1 cellular context compared by ENCODE assay signal in the genomic region with DNA sequence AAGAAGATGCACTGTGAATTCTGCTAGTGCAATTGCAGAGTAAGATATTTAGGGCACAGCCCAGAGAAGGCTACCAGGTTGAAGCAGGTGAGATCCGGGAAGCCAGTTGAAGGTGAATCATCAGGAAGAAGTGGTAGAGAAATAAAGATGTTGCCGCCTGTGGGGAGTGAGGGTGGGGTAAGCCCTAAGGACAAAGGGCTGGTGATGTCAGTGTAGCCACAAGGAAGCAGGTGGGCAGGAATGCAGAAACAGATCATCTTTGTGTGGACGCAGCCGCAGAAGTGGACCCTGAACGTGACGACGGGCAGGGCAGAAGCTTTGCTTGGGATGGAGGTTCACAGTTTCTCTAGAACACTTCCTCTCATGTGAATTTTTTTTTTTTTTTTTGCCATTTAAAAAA.
TF ChIP-seq lines count a peak whose summit lies in the region.

No MANE protein-coding gene starts in this region.

TF ChIP-seq in HepG2, 621 proteins besides CTCF, POLR2A, EP300 and RAD21 (continued from another document and continues in another):
- TF ChIP-seq, protein P1, sequence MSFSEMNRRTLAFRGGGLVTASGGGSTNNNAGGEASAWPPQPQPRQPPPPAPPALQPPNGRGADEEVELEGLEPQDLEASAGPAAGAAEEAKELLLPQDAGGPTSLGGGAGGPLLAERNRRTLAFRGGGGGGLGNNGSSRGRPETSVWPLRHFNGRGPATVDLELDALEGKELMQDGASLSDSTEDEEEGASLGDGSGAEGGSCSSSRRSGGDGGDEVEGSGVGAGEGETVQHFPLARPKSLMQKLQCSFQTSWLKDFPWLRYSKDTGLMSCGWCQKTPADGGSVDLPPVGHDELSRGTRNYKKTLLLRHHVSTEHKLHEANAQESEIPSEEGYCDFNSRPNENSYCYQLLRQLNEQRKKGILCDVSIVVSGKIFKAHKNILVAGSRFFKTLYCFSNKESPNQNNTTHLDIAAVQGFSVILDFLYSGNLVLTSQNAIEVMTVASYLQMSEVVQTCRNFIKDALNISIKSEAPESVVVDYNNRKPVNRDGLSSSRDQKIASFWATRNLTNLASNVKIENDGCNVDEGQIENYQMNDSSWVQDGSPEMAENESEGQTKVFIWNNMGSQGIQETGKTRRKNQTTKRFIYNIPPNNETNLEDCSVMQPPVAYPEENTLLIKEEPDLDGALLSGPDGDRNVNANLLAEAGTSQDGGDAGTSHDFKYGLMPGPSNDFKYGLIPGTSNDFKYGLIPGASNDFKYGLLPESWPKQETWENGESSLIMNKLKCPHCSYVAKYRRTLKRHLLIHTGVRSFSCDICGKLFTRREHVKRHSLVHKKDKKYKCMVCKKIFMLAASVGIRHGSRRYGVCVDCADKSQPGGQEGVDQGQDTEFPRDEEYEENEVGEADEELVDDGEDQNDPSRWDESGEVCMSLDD (CRISPR knock-in tag; IDR thresholded peaks at IDR 0.05; ENCODE audit: borderline replicate concordance), result no peak
- TF ChIP-seq EED (CRISPR knock-in tag; IDR thresholded peaks at IDR 0.05) (no peak), ZNF572 (CRISPR knock-in tag; IDR thresholded peaks at IDR 0.05) (no peak), SOX5 (CRISPR knock-in tag; IDR thresholded peaks at IDR 0.05; ENCODE audit: borderline replicate concordance) (peak; percentile 65; the same call in 1 of the 2 replicates), SRSF9 (IDR thresholded peaks at IDR 0.05; ENCODE audit: borderline replicate concordance, insufficient read depth, low read depth, low read length, poor library complexity, severe bottlenecking) (no peak), FIP1L1 (IDR thresholded peaks at IDR 0.05; ENCODE audit: borderline replicate concordance, insufficient read depth, low read depth, low read length) (no peak), ZNF552 (CRISPR knock-in tag; IDR thresholded peaks at IDR 0.05; ENCODE audit: borderline replicate concordance) (no peak), SOX13 (IDR thresholded peaks at IDR 0.05) (0 out of 2 replicates have a peak, but pooled peaks have one; percentile 31), SOX13 (CRISPR knock-in tag; conservative IDR thresholded peaks at IDR 0.05 in 1 of 2, IDR thresholded peaks at IDR 0.05 in 1 of 2) (no peak), FOSL2 (CRISPR knock-in tag; IDR thresholded peaks at IDR 0.05) (0 out of 2 replicates have a peak, but pooled peaks have one; percentile 24), TCF12 (IDR thresholded peaks at IDR 0.05) (no peak), TCF12 (CRISPR knock-in tag; IDR thresholded peaks at IDR 0.05) (no peak), ARNT (IDR thresholded peaks at IDR 0.05) (no peak), ZSCAN31 (CRISPR knock-in tag; IDR thresholded peaks at IDR 0.05; ENCODE audit: low read depth) (no peak), ZNF569 (CRISPR knock-in tag; IDR thresholded peaks at IDR 0.05; ENCODE audit: borderline replicate concordance) (no peak), BRCA1 (CRISPR knock-in tag; IDR thresholded peaks at IDR 0.05) (no peak), POLR2AphosphoS2 (IDR thresholded peaks at IDR 0.05; ENCODE audit: low read depth, low read length) (no peak), ZNF790 (CRISPR knock-in tag; IDR thresholded peaks at IDR 0.05; ENCODE audit: borderline replicate concordance) (no peak), TOE1 (CRISPR knock-in tag; IDR thresholded peaks at IDR 0.05) (no peak), RBM39 (IDR thresholded peaks at IDR 0.05; ENCODE audit: low read depth, low read length, poor library complexity, severe bottlenecking) (no peak), RFXANK (CRISPR knock-in tag; IDR thresholded peaks at IDR 0.05) (no peak), ELF3 (CRISPR knock-in tag; IDR thresholded peaks at IDR 0.05) (peak; percentile 83), CREB1 (IDR thresholded peaks at IDR 0.05) (no peak), CREB1 (CRISPR knock-in tag; IDR thresholded peaks at IDR 0.05) (no peak), ZBTB20 (CRISPR knock-in tag; IDR thresholded peaks at IDR 0.05; ENCODE audit: borderline replicate concordance, low read depth) (no peak), ZNF331 (CRISPR knock-in tag; IDR thresholded peaks at IDR 0.05) (no peak), MAF1 (CRISPR knock-in tag; IDR thresholded peaks at IDR 0.05; ENCODE audit: borderline replicate concordance) (no peak), SATB2 (CRISPR knock-in tag; IDR thresholded peaks at IDR 0.05) (no peak), ZNF747 (CRISPR knock-in tag; IDR thresholded peaks at IDR 0.05; ENCODE audit: borderline replicate concordance) (no peak), ZNF607 (CRISPR knock-in tag; IDR thresholded peaks at IDR 0.05; ENCODE audit: borderline replicate concordance) (no peak), ONECUT2 (CRISPR knock-in tag; IDR thresholded peaks at IDR 0.05) (no peak), ZNF766 (CRISPR knock-in tag; IDR thresholded peaks at IDR 0.05; ENCODE audit: borderline replicate concordance) (no peak), JARID2 (CRISPR knock-in tag; IDR thresholded peaks at IDR 0.05; ENCODE audit: insufficient replicate concordance) (no peak)
- TF ChIP-seq, protein P2, sequence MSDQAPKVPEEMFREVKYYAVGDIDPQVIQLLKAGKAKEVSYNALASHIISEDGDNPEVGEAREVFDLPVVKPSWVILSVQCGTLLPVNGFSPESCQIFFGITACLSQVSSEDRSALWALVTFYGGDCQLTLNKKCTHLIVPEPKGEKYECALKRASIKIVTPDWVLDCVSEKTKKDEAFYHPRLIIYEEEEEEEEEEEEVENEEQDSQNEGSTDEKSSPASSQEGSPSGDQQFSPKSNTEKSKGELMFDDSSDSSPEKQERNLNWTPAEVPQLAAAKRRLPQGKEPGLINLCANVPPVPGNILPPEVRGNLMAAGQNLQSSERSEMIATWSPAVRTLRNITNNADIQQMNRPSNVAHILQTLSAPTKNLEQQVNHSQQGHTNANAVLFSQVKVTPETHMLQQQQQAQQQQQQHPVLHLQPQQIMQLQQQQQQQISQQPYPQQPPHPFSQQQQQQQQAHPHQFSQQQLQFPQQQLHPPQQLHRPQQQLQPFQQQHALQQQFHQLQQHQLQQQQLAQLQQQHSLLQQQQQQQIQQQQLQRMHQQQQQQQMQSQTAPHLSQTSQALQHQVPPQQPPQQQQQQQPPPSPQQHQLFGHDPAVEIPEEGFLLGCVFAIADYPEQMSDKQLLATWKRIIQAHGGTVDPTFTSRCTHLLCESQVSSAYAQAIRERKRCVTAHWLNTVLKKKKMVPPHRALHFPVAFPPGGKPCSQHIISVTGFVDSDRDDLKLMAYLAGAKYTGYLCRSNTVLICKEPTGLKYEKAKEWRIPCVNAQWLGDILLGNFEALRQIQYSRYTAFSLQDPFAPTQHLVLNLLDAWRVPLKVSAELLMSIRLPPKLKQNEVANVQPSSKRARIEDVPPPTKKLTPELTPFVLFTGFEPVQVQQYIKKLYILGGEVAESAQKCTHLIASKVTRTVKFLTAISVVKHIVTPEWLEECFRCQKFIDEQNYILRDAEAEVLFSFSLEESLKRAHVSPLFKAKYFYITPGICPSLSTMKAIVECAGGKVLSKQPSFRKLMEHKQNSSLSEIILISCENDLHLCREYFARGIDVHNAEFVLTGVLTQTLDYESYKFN (CRISPR knock-in tag; conservative IDR thresholded peaks at IDR 0.05), result no peak
- TF ChIP-seq, protein P3, sequence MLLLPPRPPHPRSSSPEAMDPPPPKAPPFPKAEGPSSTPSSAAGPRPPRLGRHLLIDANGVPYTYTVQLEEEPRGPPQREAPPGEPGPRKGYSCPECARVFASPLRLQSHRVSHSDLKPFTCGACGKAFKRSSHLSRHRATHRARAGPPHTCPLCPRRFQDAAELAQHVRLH (CRISPR knock-in tag; IDR thresholded peaks at IDR 0.05; ENCODE audit: borderline replicate concordance, low read depth), result no peak
- TF ChIP-seq, protein P4, sequence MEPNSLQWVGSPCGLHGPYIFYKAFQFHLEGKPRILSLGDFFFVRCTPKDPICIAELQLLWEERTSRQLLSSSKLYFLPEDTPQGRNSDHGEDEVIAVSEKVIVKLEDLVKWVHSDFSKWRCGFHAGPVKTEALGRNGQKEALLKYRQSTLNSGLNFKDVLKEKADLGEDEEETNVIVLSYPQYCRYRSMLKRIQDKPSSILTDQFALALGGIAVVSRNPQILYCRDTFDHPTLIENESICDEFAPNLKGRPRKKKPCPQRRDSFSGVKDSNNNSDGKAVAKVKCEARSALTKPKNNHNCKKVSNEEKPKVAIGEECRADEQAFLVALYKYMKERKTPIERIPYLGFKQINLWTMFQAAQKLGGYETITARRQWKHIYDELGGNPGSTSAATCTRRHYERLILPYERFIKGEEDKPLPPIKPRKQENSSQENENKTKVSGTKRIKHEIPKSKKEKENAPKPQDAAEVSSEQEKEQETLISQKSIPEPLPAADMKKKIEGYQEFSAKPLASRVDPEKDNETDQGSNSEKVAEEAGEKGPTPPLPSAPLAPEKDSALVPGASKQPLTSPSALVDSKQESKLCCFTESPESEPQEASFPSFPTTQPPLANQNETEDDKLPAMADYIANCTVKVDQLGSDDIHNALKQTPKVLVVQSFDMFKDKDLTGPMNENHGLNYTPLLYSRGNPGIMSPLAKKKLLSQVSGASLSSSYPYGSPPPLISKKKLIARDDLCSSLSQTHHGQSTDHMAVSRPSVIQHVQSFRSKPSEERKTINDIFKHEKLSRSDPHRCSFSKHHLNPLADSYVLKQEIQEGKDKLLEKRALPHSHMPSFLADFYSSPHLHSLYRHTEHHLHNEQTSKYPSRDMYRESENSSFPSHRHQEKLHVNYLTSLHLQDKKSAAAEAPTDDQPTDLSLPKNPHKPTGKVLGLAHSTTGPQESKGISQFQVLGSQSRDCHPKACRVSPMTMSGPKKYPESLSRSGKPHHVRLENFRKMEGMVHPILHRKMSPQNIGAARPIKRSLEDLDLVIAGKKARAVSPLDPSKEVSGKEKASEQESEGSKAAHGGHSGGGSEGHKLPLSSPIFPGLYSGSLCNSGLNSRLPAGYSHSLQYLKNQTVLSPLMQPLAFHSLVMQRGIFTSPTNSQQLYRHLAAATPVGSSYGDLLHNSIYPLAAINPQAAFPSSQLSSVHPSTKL (CRISPR knock-in tag; IDR thresholded peaks at IDR 0.05), result peak; percentile 47; the same call in 1 of the 2 replicates
- TF ChIP-seq, protein P5, sequence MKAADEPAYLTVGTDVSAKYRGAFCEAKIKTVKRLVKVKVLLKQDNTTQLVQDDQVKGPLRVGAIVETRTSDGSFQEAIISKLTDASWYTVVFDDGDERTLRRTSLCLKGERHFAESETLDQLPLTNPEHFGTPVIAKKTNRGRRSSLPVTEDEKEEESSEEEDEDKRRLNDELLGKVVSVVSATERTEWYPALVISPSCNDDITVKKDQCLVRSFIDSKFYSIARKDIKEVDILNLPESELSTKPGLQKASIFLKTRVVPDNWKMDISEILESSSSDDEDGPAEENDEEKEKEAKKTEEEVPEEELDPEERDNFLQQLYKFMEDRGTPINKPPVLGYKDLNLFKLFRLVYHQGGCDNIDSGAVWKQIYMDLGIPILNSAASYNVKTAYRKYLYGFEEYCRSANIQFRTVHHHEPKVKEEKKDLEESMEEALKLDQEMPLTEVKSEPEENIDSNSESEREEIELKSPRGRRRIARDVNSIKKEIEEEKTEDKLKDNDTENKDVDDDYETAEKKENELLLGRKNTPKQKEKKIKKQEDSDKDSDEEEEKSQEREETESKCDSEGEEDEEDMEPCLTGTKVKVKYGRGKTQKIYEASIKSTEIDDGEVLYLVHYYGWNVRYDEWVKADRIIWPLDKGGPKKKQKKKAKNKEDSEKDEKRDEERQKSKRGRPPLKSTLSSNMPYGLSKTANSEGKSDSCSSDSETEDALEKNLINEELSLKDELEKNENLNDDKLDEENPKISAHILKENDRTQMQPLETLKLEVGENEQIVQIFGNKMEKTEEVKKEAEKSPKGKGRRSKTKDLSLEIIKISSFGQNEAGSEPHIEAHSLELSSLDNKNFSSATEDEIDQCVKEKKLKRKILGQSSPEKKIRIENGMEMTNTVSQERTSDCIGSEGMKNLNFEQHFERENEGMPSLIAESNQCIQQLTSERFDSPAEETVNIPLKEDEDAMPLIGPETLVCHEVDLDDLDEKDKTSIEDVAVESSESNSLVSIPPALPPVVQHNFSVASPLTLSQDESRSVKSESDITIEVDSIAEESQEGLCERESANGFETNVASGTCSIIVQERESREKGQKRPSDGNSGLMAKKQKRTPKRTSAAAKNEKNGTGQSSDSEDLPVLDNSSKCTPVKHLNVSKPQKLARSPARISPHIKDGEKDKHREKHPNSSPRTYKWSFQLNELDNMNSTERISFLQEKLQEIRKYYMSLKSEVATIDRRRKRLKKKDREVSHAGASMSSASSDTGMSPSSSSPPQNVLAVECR (CRISPR knock-in tag; IDR thresholded peaks at IDR 0.05; ENCODE audit: borderline replicate concordance), result no peak
- TF ChIP-seq, protein P6, sequence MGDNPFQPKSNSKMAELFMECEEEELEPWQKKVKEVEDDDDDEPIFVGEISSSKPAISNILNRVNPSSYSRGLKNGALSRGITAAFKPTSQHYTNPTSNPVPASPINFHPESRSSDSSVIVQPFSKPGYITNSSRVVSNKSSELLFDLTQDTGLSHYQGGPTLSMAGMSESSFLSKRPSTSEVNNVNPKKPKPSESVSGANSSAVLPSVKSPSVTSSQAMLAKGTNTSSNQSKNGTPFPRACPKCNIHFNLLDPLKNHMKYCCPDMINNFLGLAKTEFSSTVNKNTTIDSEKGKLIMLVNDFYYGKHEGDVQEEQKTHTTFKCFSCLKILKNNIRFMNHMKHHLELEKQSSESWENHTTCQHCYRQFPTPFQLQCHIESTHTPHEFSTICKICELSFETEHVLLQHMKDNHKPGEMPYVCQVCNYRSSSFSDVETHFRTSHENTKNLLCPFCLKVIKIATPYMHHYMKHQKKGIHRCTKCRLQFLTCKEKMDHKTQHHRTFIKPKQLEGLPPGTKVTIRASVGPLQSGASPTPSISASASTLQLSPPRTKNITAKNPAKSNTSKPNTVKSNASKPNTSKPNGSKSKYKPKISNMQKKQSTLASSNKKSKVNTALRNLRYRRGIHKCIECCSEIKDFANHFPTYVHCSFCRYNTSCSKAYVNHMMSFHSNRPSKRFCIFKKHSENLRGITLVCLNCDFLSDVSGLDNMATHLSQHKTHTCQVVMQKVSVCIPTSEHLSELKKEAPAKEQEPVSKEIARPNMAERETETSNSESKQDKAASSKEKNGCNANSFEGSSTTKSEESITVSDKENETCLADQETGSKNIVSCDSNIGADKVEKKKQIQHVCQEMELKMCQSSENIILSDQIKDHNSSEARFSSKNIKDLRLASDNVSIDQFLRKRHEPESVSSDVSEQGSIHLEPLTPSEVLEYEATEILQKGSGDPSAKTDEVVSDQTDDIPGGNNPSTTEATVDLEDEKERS (CRISPR knock-in tag; IDR thresholded peaks at IDR 0.05), result no peak
